8 cellular contexts compared by ENCODE assay signal in the genomic region with DNA sequence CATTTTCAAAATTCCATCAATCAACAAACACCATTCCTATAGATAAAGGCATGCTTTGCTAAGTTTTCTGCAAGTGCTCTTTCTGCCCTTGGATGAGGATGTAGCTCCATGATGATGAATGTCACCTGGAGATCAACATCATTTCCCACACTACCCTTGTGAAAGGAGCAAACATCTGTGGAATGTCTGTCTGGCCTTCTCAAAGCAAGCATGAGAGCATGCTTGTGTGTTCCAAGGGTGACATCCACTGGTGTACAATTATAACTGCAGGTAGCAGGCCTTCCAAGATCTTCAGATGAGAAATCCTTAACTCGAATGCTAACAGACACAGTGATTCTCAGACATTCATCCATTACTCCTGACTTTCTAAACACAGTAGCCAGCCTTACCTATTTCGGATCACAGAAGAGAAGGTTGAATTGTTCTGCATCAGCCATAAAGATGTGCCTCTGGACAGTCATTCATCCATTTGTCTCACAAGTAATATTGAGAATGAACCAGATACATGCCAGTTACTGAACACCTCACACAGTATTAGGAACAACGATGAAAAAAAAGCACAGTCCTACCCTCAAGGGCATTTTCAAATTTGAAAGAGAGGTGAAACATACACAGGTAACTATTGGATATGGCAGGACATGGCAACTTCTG.
A peak's percentile ranks its signal among the peaks of the same experiment; 100 is the strongest.
DNase-seq lines count a peak whose midpoint lies in the region; ATAC-seq and TF ChIP-seq lines count a peak whose summit lies in the region.

No MANE protein-coding gene starts in this region.

- peak in 2 of 3 donors; percentile 32 to 64 for DNase-seq in CD4-positive, CD25-positive, alpha-beta regulatory T cell
- DNase-seq in NCI-H146 (lab: John Stamatoyannopoulos, UW) (peak; percentile 62), SW480 (ENCODE audit: low spot score) (peak; percentile 73), fibroblast of the aortic adventitia (ENCODE audit: low read depth) (peak; percentile 98), neuronal stem cell (ENCODE audit: low spot score) (peak; percentile 79), posterior vena cava (ENCODE audit: low spot score) (no peak)

- no peaks in the 10 kb centered on the region for H3K4me1 Mint-ChIP-seq in CD4-positive, CD25-positive, alpha-beta regulatory T cell

- no peak overlapping the region for H3K14ac ChIP-seq in neuronal stem cell (ENCODE audit: low read length)

- no peaks in the 10 kb centered on the region for H3K36me3 Mint-ChIP-seq in CD4-positive, CD25-positive, alpha-beta regulatory T cell

- H3K9me3 ChIP-seq in CD4-positive, CD25-positive, alpha-beta regulatory T cell (ENCODE audit: control insufficient read depth in 2 of 2, low read length in 2 of 2): no peaks in the 10 kb centered on the region
- no peaks in the 10 kb centered on the region for H3K9me3 ChIP-seq in neuronal stem cell (replicated peaks in 1 of 2; ENCODE audit: control insufficient read depth in 2 of 2, insufficient read depth in 1 of 2, low read depth in 1 of 2, low read length in 2 of 2)

- TF ChIP-seq CTCF in fibroblast of the aortic adventitia (IDR thresholded peaks at IDR 0.05; ENCODE audit: insufficient read depth, low read length): peak; percentile 84

- no peak overlapping the region for H2AK5ac ChIP-seq in neuronal stem cell (ENCODE audit: low read depth, low read length)

- no peak overlapping the region for H2BK5ac ChIP-seq in neuronal stem cell (ENCODE audit: low read length)

- H3K4me1 ChIP-seq in CD4-positive, CD25-positive, alpha-beta regulatory T cell (ENCODE audit: control insufficient read depth, insufficient read depth, low read length, poor library complexity, severe bottlenecking): no peaks in the 10 kb centered on the region
- no peaks in the 10 kb centered on the region for H3K4me1 ChIP-seq in neuronal stem cell (ENCODE audit: control insufficient read depth in 2 of 2, insufficient read depth in 1 of 2, low read depth in 1 of 2, low read length in 2 of 2)

- H3K79me1 ChIP-seq in neuronal stem cell (ENCODE audit: low read depth, low read length): no peaks in the 10 kb centered on the region

- no CpG with 5 or more reads among the region's 3 CpGs for WGBS in neuronal stem cell (ENCODE audit: extremely low coverage in 2 of 2, insufficient read length in 2 of 2, insufficient replicate concordance in 1 of 2), 2 donors

- no peak overlapping the region for H3K27ac Mint-ChIP-seq in CD4-positive, CD25-positive, alpha-beta regulatory T cell

- H2BK15ac ChIP-seq in neuronal stem cell (ENCODE audit: low read length): no peak overlapping the region

- no peak overlapping the region for H4K8ac ChIP-seq in neuronal stem cell (ENCODE audit: low read depth, low read length)

- intact Hi-C loops in posterior vena cava (cut with DNase I): loop anchor here (5.0 to 10.0 kb wide), 3 partner anchors 398 to 498 kb away; no protein-coding TSS in a partner anchor

- H3K4me2 ChIP-seq in neuronal stem cell (ENCODE audit: insufficient read depth, low read length, poor library complexity, severe bottlenecking): no peak overlapping the region

- H3K18ac ChIP-seq in neuronal stem cell (ENCODE audit: low read length): no peak overlapping the region

- H3K36me3 ChIP-seq in CD4-positive, CD25-positive, alpha-beta regulatory T cell (ENCODE audit: control insufficient read depth, insufficient read depth, low read length): no peaks in the 10 kb centered on the region
- no peaks in the 10 kb centered on the region for H3K36me3 ChIP-seq in neuronal stem cell (replicated peaks in 1 of 2; ENCODE audit: control insufficient read depth in 2 of 2, insufficient read depth in 2 of 2, low read length in 2 of 2)

- H3K27me3 ChIP-seq in CD4-positive, CD25-positive, alpha-beta regulatory T cell (ENCODE audit: control insufficient read depth, insufficient read depth, low read length): no peaks in the 10 kb centered on the region
- no peaks in the 10 kb centered on the region for H3K27me3 ChIP-seq in neuronal stem cell (ENCODE audit: control insufficient read depth in 3 of 3, insufficient read depth in 3 of 3, low read depth in 1 of 3, low read length in 3 of 3)

- no peaks in the 10 kb centered on the region for H3K27me3 Mint-ChIP-seq in CD4-positive, CD25-positive, alpha-beta regulatory T cell

- no peaks in the 10 kb centered on the region for H3K9me3 Mint-ChIP-seq in CD4-positive, CD25-positive, alpha-beta regulatory T cell

- no peak overlapping the region for H2AFZ ChIP-seq in neuronal stem cell (ENCODE audit: low read length)

- no peak overlapping the region for H3K4me3 ChIP-seq in CD4-positive, CD25-positive, alpha-beta regulatory T cell (ENCODE audit: low read depth, low read length)
- H3K4me3 ChIP-seq in fibroblast of the aortic adventitia (ENCODE audit: low read depth, low read length) (no peak overlapping the region), neuronal stem cell (ENCODE audit: low read length in 2 of 2) (no peak overlapping the region)

- H2BK120ac ChIP-seq in neuronal stem cell (ENCODE audit: low read depth, low read length): no peak overlapping the region

- no peak overlapping the region for H3K9ac ChIP-seq in neuronal stem cell (ENCODE audit: low read depth, low read length, poor library complexity)

- ATAC-seq in CD4-positive, CD25-positive, alpha-beta regulatory T cell (ENCODE audit: low read depth in 2 of 2): peak in 1 of 2 donors; percentile 53
- peak; percentile 78 for ATAC-seq in GM18520 (IDR thresholded peaks at IDR 0.05; ENCODE audit: unreplicated experiment)
- ATAC-seq in HG02938 (IDR thresholded peaks at IDR 0.05; ENCODE audit: unreplicated experiment): peak; percentile 90

- no peak overlapping the region for H3K23ac ChIP-seq in neuronal stem cell (ENCODE audit: low read depth, low read length, poor library complexity)

- no peak overlapping the region for H3K4me3 Mint-ChIP-seq in CD4-positive, CD25-positive, alpha-beta regulatory T cell

- no peak overlapping the region for H3K4ac ChIP-seq in neuronal stem cell (ENCODE audit: low read length)

- no peak overlapping the region for H3K27ac ChIP-seq in CD4-positive, CD25-positive, alpha-beta regulatory T cell (ENCODE audit: insufficient read depth, low read length, poor library complexity, severe bottlenecking)
- no peak overlapping the region for H3K27ac ChIP-seq in neuronal stem cell (replicated peaks; ENCODE audit: low read length)

- no peak overlapping the region for H4K91ac ChIP-seq in neuronal stem cell (ENCODE audit: low read depth, low read length, poor library complexity)

- H2BK12ac ChIP-seq in neuronal stem cell (ENCODE audit: low read length): no peak overlapping the region
